Comparison of ENCODE assay signal across 15 cellular contexts in the genomic region with DNA sequence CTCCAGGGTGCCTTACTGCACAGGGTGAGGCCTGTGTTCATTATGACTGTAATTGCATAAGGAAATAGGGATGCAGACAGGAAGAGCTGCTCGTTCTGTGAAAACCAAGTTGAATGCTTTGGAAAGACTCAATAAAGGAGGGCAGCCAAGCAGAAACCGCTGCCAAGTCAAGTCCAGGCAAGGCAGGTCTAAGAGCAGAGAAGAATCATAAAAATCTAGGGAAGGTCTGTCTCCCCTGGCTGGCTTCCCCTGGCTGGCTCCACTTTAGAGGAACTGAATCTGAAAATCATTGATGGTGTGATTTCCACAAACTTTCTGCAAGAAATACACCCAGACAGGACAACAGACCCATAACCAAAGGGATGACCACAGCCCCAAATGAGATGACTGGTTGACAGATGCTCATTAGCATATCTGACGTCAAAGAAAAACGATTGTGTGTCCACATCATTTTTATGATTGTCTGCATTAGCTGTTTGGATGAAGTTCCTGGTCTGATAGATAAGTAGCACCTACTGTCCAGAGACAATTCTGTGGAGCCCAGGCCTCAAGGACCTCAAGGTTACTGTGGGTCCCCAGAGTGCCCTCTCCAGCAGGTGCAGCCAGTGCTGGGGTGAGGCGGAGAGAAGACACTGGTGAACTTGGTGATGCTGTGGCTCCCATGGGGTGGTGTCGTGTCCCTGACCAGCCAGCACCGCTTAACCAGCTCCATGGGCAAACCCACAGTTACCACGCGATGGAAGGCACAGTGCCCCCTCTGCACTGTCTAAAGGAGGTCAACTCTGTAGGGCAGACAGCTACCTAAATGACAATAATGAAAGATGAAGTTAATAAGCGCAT.
A peak's percentile ranks its signal among the peaks of the same experiment; 100 is the strongest.
DNase-seq lines count a peak whose midpoint lies in the region; ATAC-seq lines count a peak whose summit lies in the region.
"Had no signal": no experiment of that assay in that cellular context is flagged by ENCODE, and none has a peak within 500 bp of the region (broad histone marks: within the 10 kb centered on the region; RNA-seq: fewer than 3 reads in every experiment).

No MANE protein-coding gene starts in this region.

- peak overlapping the region; percentile 69 for H3K27ac ChIP-seq in epithelial cell of prostate
- H3K27ac ChIP-seq: stomach had no signal

- DNase-seq in epithelial cell of prostate (ENCODE audit: low read depth, low spot score), result peak; percentile 16
- peak; percentile 61 for DNase-seq in renal cortical epithelial cell (ENCODE audit: low read depth)
- DNase-seq in NCI-H226, result no peak
- DNase-seq in NCI-H345 treated with DMSO at 0.1 percent for 48 hours (lab: John Stamatoyannopoulos, UW; ENCODE audit: unreplicated experiment), result no peak
- DNase-seq: activated naive CD4-positive, alpha-beta T cell treated with anti-CD3 and anti-CD28 coated beads, Interleukin-2, amount 50 U/mL, for 16 hours; C1 segment of cervical spinal cord; central memory CD4-positive, alpha-beta T cell; left cardiac atrium; naive B cell; NCI-H1105; NCI-H748 treated with DMSO at 0.1 percent for 48 hours had no signal

- ATAC-seq in GM21390 (IDR thresholded peaks at IDR 0.05; ENCODE audit: unreplicated experiment) (peak; percentile 49), HG03571 (IDR thresholded peaks at IDR 0.05; ENCODE audit: unreplicated experiment) (peak; percentile 50), GM19467 (IDR thresholded peaks at IDR 0.05; ENCODE audit: unreplicated experiment) (no peak)
- ATAC-seq: left cardiac atrium had no signal

Comparison
In these comparisons a context has a peak if more than half of its experiments do, and no peak if none do; other contexts are left out.
1. DNase-seq: peak in epithelial cell of prostate (single experiment) and renal cortical epithelial cell (single experiment); none in NCI-H226 (single experiment) and NCI-H345 treated with DMSO at 0.1 percent for 48 hours (single experiment).